ENCODE assay signal across 9 cellular contexts in genomic region chr2:237483018-237483731, GRCh38. TPM values are rescaled to one million over a fixed set of nuclear protein-coding genes. Genes with fewer than 3 reads are reported as not detected.
DNase-seq lines count a peak whose midpoint lies in the region; ATAC-seq and TF ChIP-seq lines count a peak whose summit lies in the region.
"Had no signal": no experiment of that assay in that cellular context is flagged by ENCODE, and none has a peak within 500 bp of the region (broad histone marks: within the 10 kb centered on the region; RNA-seq: fewer than 3 reads in every experiment).

No MANE protein-coding gene starts in this region.

- ATAC-seq in HG03469 (IDR thresholded peaks at IDR 0.05; ENCODE audit: unreplicated experiment) (no peak), HG03432 (IDR thresholded peaks at IDR 0.05; ENCODE audit: unreplicated experiment) (no peak), HG02885 (IDR thresholded peaks at IDR 0.05; ENCODE audit: poor library complexity, unreplicated experiment) (no peak)

- peak overlapping the region; percentile 61 for H2AFZ ChIP-seq in GM23248
- H2AFZ ChIP-seq: parathyroid adenoma had no signal

- peaks cover 27% of the 10 kb centered on the region for H3K79me2 ChIP-seq in GM23248 (ENCODE audit: insufficient read depth)
- H3K79me2 ChIP-seq: parathyroid adenoma had no signal

- peak overlapping the region; percentile 3 for H3K4me2 ChIP-seq in GM23248 (ENCODE audit: unreplicated experiment)

- peaks cover 32% of the 10 kb centered on the region for H3K4me1 ChIP-seq in GM23248 (ENCODE audit: insufficient read depth)
- H3K4me1 ChIP-seq: parathyroid adenoma had no signal

- H3K36me3 ChIP-seq in GM23248 (ENCODE audit: low read depth) = no peaks in the 10 kb centered on the region

- 25 to 26% methylated on average over 9 of the region's 9 CpGs for WGBS in GM23248 (ENCODE audit: low coverage in 1 of 2, low lambda C conversion rate in 2 of 2, missing lambda C conversion rate in 2 of 2), 2 experiments

- no peaks in the 10 kb centered on the region for H3K9me2 ChIP-seq in GM23248 (ENCODE audit: insufficient read depth)

- no peaks in the 10 kb centered on the region for H3K27me3 ChIP-seq in GM23248 (replicated peaks; ENCODE audit: insufficient read depth)

- peaks cover 12% of the 10 kb centered on the region; the same call in 1 of the 2 replicates for H3F3A ChIP-seq in GM23248 (ENCODE audit: insufficient read depth)

- H3K9me3 ChIP-seq in GM23248 (ENCODE audit: low read depth) = no peaks in the 10 kb centered on the region

- no peaks in the 10 kb centered on the region for H4K20me1 ChIP-seq in GM23248 (ENCODE audit: insufficient read depth)

- DNase-seq in GM23248 (peak; percentile 79), RPMI7951 (ENCODE audit: low read depth) (peak; percentile 92), foreskin fibroblast (peak; percentile 75 to 87), NCI-H82 (lab: John Stamatoyannopoulos, UW) (no peak)

- H3K9ac ChIP-seq in GM23248 = peak overlapping the region; percentile 38
- H3K9ac ChIP-seq: parathyroid adenoma had no signal

- H3K27ac ChIP-seq in GM23248 (peak overlapping the region; percentile 56), skin epidermis (peak overlapping the region in 18 of 21 experiments; percentile 4 to 83 (median 70))
- H3K27ac ChIP-seq: parathyroid adenoma had no signal

- no peak overlapping the region for H3K4me3 ChIP-seq in GM23248
- no peak overlapping the region for H3K4me3 ChIP-seq in foreskin fibroblast (ENCODE audit: low read depth in 1 of 2, low read length in 2 of 2)
- no peak overlapping the region for H3K4me3 ChIP-seq in skin epidermis

- in situ Hi-C loops in GM23248 (cut with MboI) = no loop called here

- peak; percentile 69 for TF ChIP-seq CTCF in foreskin fibroblast (IDR thresholded peaks at IDR 0.05; ENCODE audit: low read depth, low read length)

RNA-seq across cellular contexts. Expression of gene MLPH, which starts 3.9 kb away (rescaled TPM):
- total RNA-seq in GM23248 (2014; rRNA removed; shearing (Covaris generic)) = 4.7 and 8.1 TPM in 2 replicates
- 10.8 and 14.9 TPM in 2 replicates for polyA plus RNA-seq in GM23248 (2016; fragmentation: Nextera tagmentation; extraction: Ambion mirVana)
- 121 and 159 TPM in 2 replicates for total RNA-seq in RPMI7951 (2014; rRNA removed; shearing (Covaris generic))

Comparison
In these comparisons a context has a peak if more than half of its experiments do, and no peak if none do; other contexts are left out.
1. RNA of gene MLPH, which starts 3.9 kb away (total RNA-seq): 121 to 159 TPM in RPMI7951; 4.7 to 8.1 TPM in GM23248; every median in the first group is over 10 times any median in the second.